ENCODE assay signal across 8 cellular contexts in the genomic region with DNA sequence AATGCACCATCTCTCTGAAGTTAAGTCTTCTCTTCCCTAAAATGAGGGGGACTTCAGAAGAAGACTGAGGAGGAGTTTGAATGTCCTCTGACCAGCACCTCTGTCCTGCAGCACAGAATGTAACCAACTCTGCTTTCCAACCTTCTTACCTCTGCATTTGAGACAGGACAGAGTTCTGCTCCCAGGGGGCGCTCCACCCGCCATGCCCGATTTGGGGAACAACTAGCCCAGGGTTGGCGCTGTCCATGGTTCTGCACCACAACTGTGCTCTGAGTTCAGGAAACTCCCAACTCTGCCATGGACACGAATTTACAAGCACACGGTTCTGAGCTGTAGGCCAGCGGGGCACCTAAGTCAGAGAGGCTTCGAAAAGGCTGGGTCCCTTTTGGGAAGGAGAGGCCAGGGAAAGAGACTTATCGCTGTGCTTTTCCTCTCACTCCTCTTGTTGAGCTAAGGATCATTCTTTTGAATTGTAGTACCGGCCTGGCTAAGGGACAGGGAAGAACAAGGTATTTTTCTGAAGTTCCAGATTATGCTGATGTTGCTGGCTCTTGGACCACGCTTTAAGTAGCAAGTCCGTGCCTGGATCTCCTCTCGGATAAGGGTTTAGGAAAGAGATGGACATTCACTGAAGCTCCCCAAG. TPM values are rescaled to one million over a fixed set of nuclear protein-coding genes. Genes with fewer than 3 reads are reported as not detected.
A peak's percentile ranks its signal among the peaks of the same experiment; 100 is the strongest.
DNase-seq lines count a peak whose midpoint lies in the region; ATAC-seq, FAIRE-seq and TF ChIP-seq lines count a peak whose summit lies in the region.

No MANE protein-coding gene starts in this region.

- H3K4me1 ChIP-seq in OCI-LY7 (ENCODE audit: insufficient read depth, low read length, poor library complexity, severe bottlenecking) (peaks cover 36% of the 10 kb centered on the region), pancreas (no peaks in the 10 kb centered on the region)

- H3K9me3 ChIP-seq in OCI-LY7 (ENCODE audit: low read length): no peaks in the 10 kb centered on the region
- no peaks in the 10 kb centered on the region for H3K9me3 ChIP-seq in pancreas

- peak; percentile 54 for TF ChIP-seq CTCF in GM13976 (IDR thresholded peaks at IDR 0.05; ENCODE audit: borderline replicate concordance, control extremely low read depth, extremely low read depth, insufficient read depth, missing control alignments)
- peak; percentile 92 for TF ChIP-seq CTCF in OCI-LY7 (conservative IDR thresholded peaks at IDR 0.05; ENCODE audit: low read length)
- TF ChIP-seq CTCF in pancreas (IDR thresholded peaks at IDR 0.05): peak in 2 of 4 donors; percentile 8 to 14

- no TSS peak for BruUV-seq in OCI-LY7 (replicated peaks; lab: Mats Ljungman, UMichigan)

- intact Hi-C loops in OCI-LY7 (cut with micrococcal nuclease; ENCODE audit: unreplicated experiment) (loop anchor here (1.0 to 10.0 kb wide), 3 partner anchors 29 to 1283 kb away; partner anchors contain the start of gene KCNC3), pancreas (cut with DNase I) (no loop called here)

- CTCF ChIA-PET in OCI-LY7 (lab: Charles Lee; ENCODE audit: unreplicated experiment): no interaction called here

- H3K4me3 ChIP-seq in OCI-LY7 (ENCODE audit: low read depth, low read length, poor library complexity, severe bottlenecking) (peak overlapping the region; percentile 47), pancreas (no peak overlapping the region)

- no peaks in the 10 kb centered on the region for H3K79me2 ChIP-seq in OCI-LY7 (ENCODE audit: insufficient read depth, low read depth, low read length)

- H3K9me2 ChIP-seq in OCI-LY7 (ENCODE audit: insufficient read depth, low read length): no peaks in the 10 kb centered on the region

- ATAC-seq in pancreas (peak in 3 of 4 donors; percentile 67 to 96 (median 69)), GM21619 (IDR thresholded peaks at IDR 0.05; ENCODE audit: unreplicated experiment) (no peak), GM19452 (IDR thresholded peaks at IDR 0.05; ENCODE audit: unreplicated experiment) (no peak)

- FAIRE-seq in pancreas (lab: Jason Lieb, UNC): no peak

- H4K20me1 ChIP-seq in OCI-LY7 (ENCODE audit: insufficient read depth, low read length): no peaks in the 10 kb centered on the region

- in situ Hi-C loops in GM13976 (cut with MboI; ENCODE audit: low sequenced_read_pairs, unreplicated experiment): no loop called here

- H3K4me2 ChIP-seq in OCI-LY7 (ENCODE audit: low read length): peak overlapping the region; percentile 74

- 25 to 32% methylated on average over 13 of the region's 13 CpGs for WGBS in pancreas, 2 donors

- H3K36me3 ChIP-seq in OCI-LY7 (ENCODE audit: insufficient read depth, low read length) (no peaks in the 10 kb centered on the region), pancreas (no peaks in the 10 kb centered on the region)

- peak; percentile 58 for DNase-seq in GM13976 (ENCODE audit: low spot score)
- DNase-seq in OCI-LY7 (ENCODE audit: low spot score): peak; percentile 81
- DNase-seq in activated T-cell treated with anti-CD3 and anti-CD28 coated beads, Interleukin-2, amount 50 U/mL, for 48 hours: peak; percentile 78 to 82
- DNase-seq in globus pallidus (ENCODE audit: low spot score): peak; percentile 40
- DNase-seq in pancreas: peak in 5 of 6 donors; percentile 32 to 78 (median 63)
- DNase-seq in activated CD4-positive, CD25-positive, alpha-beta regulatory T cell treated with anti-CD3 and anti-CD28 coated beads, Interleukin-2, amount 50 U/mL, for 72 hours: no peak

- POLR2A ChIA-PET in OCI-LY7 (lab: Charles Lee): interaction anchor here (0.7 kb wide), 1 partner anchor 12 kb away, joined by 3 read pairs; no protein-coding TSS in a partner anchor

- no peak overlapping the region for H2AFZ ChIP-seq in OCI-LY7 (ENCODE audit: low read length)

- H3K27me3 ChIP-seq in pancreas: no peaks in the 10 kb centered on the region

- H3K27ac ChIP-seq in OCI-LY7 (ENCODE audit: low read depth, low read length, poor library complexity, severe bottlenecking) (peak overlapping the region; percentile 94), pancreas (no peak overlapping the region)

RNA-seq across cellular contexts. Expression of gene SIGLEC5, which starts 22.2 kb away (rescaled TPM):
- not detected in 2 replicates for total RNA-seq in OCI-LY7 (2014; rRNA removed; shearing (Covaris generic))
- total RNA-seq in OCI-LY7 (2022) (not detected in 2 replicates), pancreas (under 1 TPM in 1 of 6 donors, not detected in 5; 0.37 TPM)
- polyA plus RNA-seq in pancreas: under 1 TPM; 0.05 to 0.11 TPM

RNA-seq across cellular contexts. Expression of gene ZNF175, which starts 37.0 kb away (rescaled TPM):
- total RNA-seq in OCI-LY7 (2014; rRNA removed; shearing (Covaris generic)): 3.5 and 4.7 TPM in 2 replicates
- total RNA-seq in OCI-LY7 (2022) (10.4 and 13.4 TPM in 2 replicates), pancreas (1 to 10 TPM; 3.0 to 8.0 (median 4.6) TPM)
- 1 to 10 TPM; 2.0 to 2.6 TPM for polyA plus RNA-seq in pancreas

RNA-seq across cellular contexts. Expression of gene SIGLEC14, which starts 38.6 kb away (rescaled TPM):
- total RNA-seq in OCI-LY7 (2014; rRNA removed; shearing (Covaris generic)): not detected in 2 replicates
- total RNA-seq in OCI-LY7 (2022) (not detected in 2 replicates), pancreas (1 to 10 TPM in 4 of 6 donors, under 1 TPM in 1, not detected in 1; 0.37 to 5.0 (median 1.6) TPM)
- under 1 TPM; 0.12 to 0.27 TPM for polyA plus RNA-seq in pancreas

Comparison
In these comparisons a context has a peak if more than half of its experiments do, and no peak if none do; other contexts are left out.
1. ATAC-seq: peak in pancreas (3 of 4); none in GM21619 (single experiment) and GM19452 (single experiment).